ENCODE assay signal across 17 cellular contexts in genomic region chr5:154236459-154237375, GRCh38. TPM values are rescaled to one million over a fixed set of nuclear protein-coding genes. Genes with fewer than 3 reads are reported as not detected.
DNase-seq lines count a peak whose midpoint lies in the region; ATAC-seq and TF ChIP-seq lines count a peak whose summit lies in the region.
"Had no signal": no experiment of that assay in that cellular context is flagged by ENCODE, and none has a peak within 500 bp of the region (broad histone marks: within the 10 kb centered on the region; RNA-seq: fewer than 3 reads in every experiment).

No MANE protein-coding gene starts in this region.

- peak overlapping the region; percentile 4 for H3K27ac Mint-ChIP-seq in activated CD4-positive, alpha-beta T cell treated with anti-CD3 and anti-CD28 coated beads, Interleukin-2, amount 10 ng/mL, durations not matched to agents 24 days and 14 days

- peak; percentile 12; the same call in 1 of the 2 replicates for TF ChIP-seq CTCF in GM12875 (IDR thresholded peaks at IDR 0.05; ENCODE audit: borderline replicate concordance, insufficient read depth, low read depth, low read length)

- H3K4me1 Mint-ChIP-seq in activated CD4-positive, alpha-beta T cell treated with anti-CD3 and anti-CD28 coated beads, Interleukin-2, amount 10 ng/mL, durations not matched to agents 24 days and 14 days = peaks cover 54% of the 10 kb centered on the region

- no peaks in the 10 kb centered on the region for H3K9me3 Mint-ChIP-seq in activated CD4-positive, alpha-beta T cell treated with anti-CD3 and anti-CD28 coated beads, Interleukin-2, amount 10 ng/mL, durations not matched to agents 24 days and 14 days
- H3K9me3 Mint-ChIP-seq: naive thymus-derived CD4-positive, alpha-beta T cell had no signal

- H3K27me3 Mint-ChIP-seq in activated CD4-positive, alpha-beta T cell treated with anti-CD3 and anti-CD28 coated beads, Interleukin-2, amount 10 ng/mL, durations not matched to agents 24 days and 14 days = no peaks in the 10 kb centered on the region
- H3K27me3 Mint-ChIP-seq: naive thymus-derived CD4-positive, alpha-beta T cell had no signal

- DNase-seq in activated CD4-positive, alpha-beta T cell treated with anti-CD3 and anti-CD28 coated beads, Interleukin-2, amount 10 ng/mL, durations not matched to agents 24 days and 14 days = peak; percentile 77
- DNase-seq in activated CD4-positive, alpha-beta T cell treated with anti-CD3 and anti-CD28 coated beads for 48 hours = no peak
- peak; percentile 2 for DNase-seq in OCI-M1 (lab: John Stamatoyannopoulos, UW)
- DNase-seq in germinal center (ENCODE audit: low spot score) = peak; percentile 11
- no peak for DNase-seq in DMS 273 (lab: John Stamatoyannopoulos, UW; ENCODE audit: unreplicated experiment)
- no peak for DNase-seq in activated CD8-positive, alpha-beta memory T cell treated with anti-CD3 and anti-CD28 coated beads for 24 hours
- DNase-seq: body of pancreas; DMS79; GM23248; naive thymus-derived CD4-positive, alpha-beta T cell; NCI-H1105 treated with DMSO at 0.1 percent for 48 hours; stimulated activated naive CD4-positive, alpha-beta T cell treated with Interleukin-2 at 50 U/mL for 16 hours; upper lobe of right lung had no signal

- H3K4me3 ChIP-seq in GM12875 (ENCODE audit: low read depth, low read length) = no peak overlapping the region
- H3K4me3 ChIP-seq: body of pancreas, GM23248, prostate gland, upper lobe of right lung had no signal

- ATAC-seq in HG03108 (IDR thresholded peaks at IDR 0.05; ENCODE audit: unreplicated experiment) = no peak
- ATAC-seq: body of pancreas; esophagus mucosa; naive thymus-derived CD4-positive, alpha-beta T cell; upper lobe of right lung had no signal

- H3K36me3 Mint-ChIP-seq in activated CD4-positive, alpha-beta T cell treated with anti-CD3 and anti-CD28 coated beads, Interleukin-2, amount 10 ng/mL, durations not matched to agents 24 days and 14 days (ENCODE audit: low read depth) = peaks cover 4% of the 10 kb centered on the region

- H3K4me3 Mint-ChIP-seq in activated CD4-positive, alpha-beta T cell treated with anti-CD3 and anti-CD28 coated beads, Interleukin-2, amount 10 ng/mL, durations not matched to agents 24 days and 14 days = no peak overlapping the region
- H3K4me3 Mint-ChIP-seq: naive thymus-derived CD4-positive, alpha-beta T cell had no signal

- intact Hi-C loops in activated CD4-positive, alpha-beta T cell treated with anti-CD3 and anti-CD28 coated beads, Interleukin-2, amount 10 ng/mL, durations not matched to agents 24 days and 14 days (cut with micrococcal nuclease) = loop anchor here (1.0 to 2.0 kb wide), 2 partner anchors 38 to 164 kb away; no protein-coding TSS in a partner anchor

RNA-seq across cellular contexts. Expression of gene GALNT10, which starts 46.2 kb away (rescaled TPM):
- 42.7 and 50.7 TPM in 2 replicates for total RNA-seq in activated CD4-positive, alpha-beta T cell treated with anti-CD3 and anti-CD28 coated beads, Interleukin-2, amount 10 ng/mL, durations not matched to agents 24 days and 14 days

Comparison
In these comparisons a context has a peak if more than half of its experiments do, and no peak if none do; other contexts are left out.
1. DNase-seq: peak in activated CD4-positive, alpha-beta T cell treated with anti-CD3 and anti-CD28 coated beads, Interleukin-2, amount 10 ng/mL, durations not matched to agents 24 days and 14 days (single experiment), OCI-M1 (single experiment) and germinal center (single experiment); none in activated CD4-positive, alpha-beta T cell treated with anti-CD3 and anti-CD28 coated beads for 48 hours (single experiment), DMS 273 (single experiment) and activated CD8-positive, alpha-beta memory T cell treated with anti-CD3 and anti-CD28 coated beads for 24 hours (single experiment).